Comparison of ENCODE assay signal across 29 cellular contexts in the genomic region with DNA sequence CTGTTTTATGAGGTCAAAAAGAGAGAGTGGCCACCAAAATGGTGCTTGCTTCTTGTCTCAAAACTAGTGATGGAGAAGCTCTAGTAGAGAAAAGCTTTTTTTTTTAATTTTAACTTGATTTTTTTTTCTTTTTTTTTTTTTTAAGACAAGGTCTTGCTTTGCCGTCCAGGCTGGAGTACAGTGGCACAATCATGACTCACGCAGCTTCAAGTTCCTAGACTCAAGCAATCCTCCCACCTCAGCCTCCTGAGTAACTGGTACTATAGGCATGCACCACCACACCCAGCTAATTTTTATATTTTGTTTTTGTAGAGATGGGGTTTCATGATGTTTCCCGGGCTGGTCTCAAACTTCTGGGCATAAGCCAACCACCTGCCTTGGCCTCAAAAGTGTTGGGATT.
"Had no signal": no experiment of that assay in that cellular context is flagged by ENCODE, and none has a peak within 500 bp of the region (broad histone marks: within the 10 kb centered on the region; RNA-seq: fewer than 3 reads in every experiment).

No MANE protein-coding gene starts in this region.

- H3K36me3 ChIP-seq: brain microvascular endothelial cell, esophagus muscularis mucosa, gastroesophageal sphincter, heart right ventricle had no signal

- H3K27me3 ChIP-seq: brain microvascular endothelial cell, esophagus muscularis mucosa, gastroesophageal sphincter, heart right ventricle had no signal

- H3K4me3 ChIP-seq: coronary artery, dorsolateral prefrontal cortex, esophagus muscularis mucosa, gastroesophageal sphincter, heart right ventricle had no signal

- H3K4me1 ChIP-seq: esophagus muscularis mucosa had no signal

- ATAC-seq: activated naive CD4-positive, alpha-beta T cell treated with anti-CD3 and anti-CD28 coated beads, Interleukin-2, amount 50 U/mL, for 72 hours; activated T-cell treated with anti-CD3 and anti-CD28 coated beads, Interleukin-2, amount 50 U/mL, for 72 hours; gastroesophageal sphincter; heart right ventricle; T-cell had no signal

- H3K27ac ChIP-seq: brain microvascular endothelial cell, coronary artery, dorsolateral prefrontal cortex, esophagus muscularis mucosa, gastroesophageal sphincter, heart right ventricle had no signal

- DNase-seq: activated CD4-positive, alpha-beta memory T cell treated with anti-CD3 and anti-CD28 coated beads, Interleukin-2, amount 10 ng/mL, durations not matched to agents 7 days and 5 days; activated CD4-positive, alpha-beta T cell treated with anti-CD3 and anti-CD28 coated beads for 1 hour; activated CD4-positive, alpha-beta T cell treated with anti-CD3 and anti-CD28 coated beads for 4 hours; activated CD4-positive, alpha-beta T cell treated with anti-CD3 and anti-CD28 coated beads, Interleukin-2, amount 10 ng/mL, durations not matched to agents 7 days and 5 days; activated CD4-positive, alpha-beta T cell treated with anti-CD3 and anti-CD28 coated beads, Interleukin-2, amount 50 U/mL, for 4 hours; activated CD4-positive, CD25-positive, alpha-beta regulatory T cell; activated CD8-positive, alpha-beta memory T cell treated with anti-CD3 and anti-CD28 coated beads, Interleukin-2, amount 50 U/mL, for 48 hours; activated gamma-delta T cell; activated naive CD4-positive, alpha-beta T cell; activated naive CD4-positive, alpha-beta T cell treated with anti-CD3 and anti-CD28 coated beads, Interleukin-2, amount 10 ng/mL, durations not matched to agents 7 days and 5 days; activated naive CD8-positive, alpha-beta T cell treated with anti-CD3 and anti-CD28 coated beads, Interleukin-2, amount 10 ng/mL, durations not matched to agents 7 days and 5 days; activated T-cell treated with anti-CD3 and anti-CD28 coated beads for 4 hours; activated T-cell treated with anti-CD3 and anti-CD28 coated beads, Interleukin-2, amount 50 U/mL, for 24 hours; activated T-cell treated with anti-CD3 and anti-CD28 coated beads, Interleukin-2, amount 50 U/mL, for 72 hours; amniotic stem cell; anterior cingulate cortex; brain microvascular endothelial cell; dorsolateral prefrontal cortex; effector memory CD4-positive, alpha-beta T cell; endodermal cell; erythroblast; foreskin melanocyte; heart right ventricle; T-cell; T1000 had no signal
